In genomic region chr17:3722716-3723115, GRCh38 we compare ENCODE assay signal across 1 cellular context.
TF ChIP-seq lines count a peak whose summit lies in the region.

No MANE protein-coding gene starts in this region.

TF ChIP-seq in GM12878, 131 proteins besides CTCF, POLR2A, EP300 and RAD21:
- TF ChIP-seq SIN3A (IDR thresholded peaks at IDR 0.05; ENCODE audit: low read depth, low read length) (no peak), MEF2A (IDR thresholded peaks at IDR 0.05; ENCODE audit: insufficient read depth, low read depth, low read length) (no peak), TAF1 (IDR thresholded peaks at IDR 0.05; ENCODE audit: borderline replicate concordance, low read depth, low read length) (no peak), KDM1A (IDR thresholded peaks at IDR 0.05; ENCODE audit: borderline replicate concordance) (no peak), PAX5 (IDR thresholded peaks at IDR 0.05; ENCODE audit: borderline replicate concordance, low read depth, low read length) (no peak), NRF1 (conservative IDR thresholded peaks at IDR 0.05; ENCODE audit: low read depth, low read length) (no peak), SUZ12 (IDR thresholded peaks at IDR 0.05; ENCODE audit: unreplicated experiment) (no peak), NR2C2 (IDR thresholded peaks at IDR 0.05; ENCODE audit: borderline replicate concordance, control insufficient read depth, insufficient read length, low read depth) (no peak), IKZF1 (conservative IDR thresholded peaks at IDR 0.05) (no peak), ZZZ3 (IDR thresholded peaks at IDR 0.05; ENCODE audit: control insufficient read depth, insufficient read length, low read depth) (no peak), PBX3 (IDR thresholded peaks at IDR 0.05; ENCODE audit: insufficient replicate concordance, low read depth, low read length) (no peak), DPF2 (IDR thresholded peaks at IDR 0.05) (no peak), CBX5 (IDR thresholded peaks at IDR 0.05; ENCODE audit: low read depth) (no peak), TCF3 (IDR thresholded peaks at IDR 0.05; ENCODE audit: borderline replicate concordance, insufficient read depth, low read depth, low read length) (no peak), ZNF207 (IDR thresholded peaks at IDR 0.05; ENCODE audit: borderline replicate concordance) (no peak), PAX8 (IDR thresholded peaks at IDR 0.05) (no peak), PRDM15 (CRISPR knock-in tag; IDR thresholded peaks at IDR 0.05) (no peak), FOS (IDR thresholded peaks at IDR 0.05; ENCODE audit: borderline replicate concordance, extremely low read depth, insufficient read length) (no peak), USF1 (IDR thresholded peaks at IDR 0.05; ENCODE audit: borderline replicate concordance, extremely low read length, insufficient read depth, low read depth, low read length) (no peak), SKIL (IDR thresholded peaks at IDR 0.05; ENCODE audit: low read depth, poor library complexity, severe bottlenecking) (no peak)
